In genomic region chr16:57755061-57755684, GRCh38 we compare ENCODE assay signal across 24 cellular contexts. TPM values are rescaled to one million over a fixed set of nuclear protein-coding genes. Genes with fewer than 3 reads are reported as not detected.
DNase-seq lines count a peak whose midpoint lies in the region; ATAC-seq and TF ChIP-seq lines count a peak whose summit lies in the region.
"Had no signal": no experiment of that assay in that cellular context is flagged by ENCODE, and none has a peak within 500 bp of the region (broad histone marks: within the 10 kb centered on the region; RNA-seq: fewer than 3 reads in every experiment).

No MANE protein-coding gene starts in this region.

- H3K4me1 ChIP-seq in DND-41 (ENCODE audit: insufficient read depth, low read length) (no peaks in the 10 kb centered on the region), H9 (ENCODE audit: insufficient read depth, low read length) (no peaks in the 10 kb centered on the region; the same call in 1 of the 2 replicates), Karpas-422 (ENCODE audit: low read length) (no peaks in the 10 kb centered on the region)

- no peak overlapping the region for H4K91ac ChIP-seq in H9 (ENCODE audit: insufficient read length, low read depth, low read length)

- H3K9me3 Mint-ChIP-seq in H9: no peaks in the 10 kb centered on the region
- no peaks in the 10 kb centered on the region for H3K9me3 Mint-ChIP-seq in nephron progenitor cell
- no peaks in the 10 kb centered on the region for H3K9me3 Mint-ChIP-seq in activated CD4-positive, alpha-beta memory T cell treated with anti-CD3 and anti-CD28 coated beads, Interleukin-2, amount 10 ng/mL, durations not matched to agents 7 days and 5 days
- H3K9me3 Mint-ChIP-seq: activated naive CD8-positive, alpha-beta T cell treated with anti-CD3 and anti-CD28 coated beads for 36 hours; naive thymus-derived CD8-positive, alpha-beta T cell; stimulated activated naive CD8-positive, alpha-beta T cell treated with anti-CD3 and anti-CD28 coated beads, Interleukin-15, amount 100 ng/mL, for 72 hours; WTC11 had no signal

- no peak overlapping the region for H2BK20ac ChIP-seq in H9 (ENCODE audit: low read depth, low read length, poor library complexity, severe bottlenecking)

- no peak overlapping the region for H3K18ac ChIP-seq in H9 (ENCODE audit: insufficient read length, low read depth, low read length)

- CTCF ChIA-PET in activated CD4-positive, alpha-beta memory T cell treated with anti-CD3 and anti-CD28 coated beads, Interleukin-2, amount 10 ng/mL, durations not matched to agents 7 days and 5 days (lab: Charles Lee): interaction anchor here (1.7 kb wide), 1 partner anchor 179 kb away, joined by 4 read pairs; no protein-coding TSS in a partner anchor

- no peak overlapping the region for H4K5ac ChIP-seq in H9 (ENCODE audit: insufficient read length, low read depth, low read length)

- H2AFZ ChIP-seq in DND-41 (ENCODE audit: low read depth, low read length) (no peak overlapping the region), H9 (ENCODE audit: low read length) (no peak overlapping the region), Karpas-422 (ENCODE audit: low read length) (no peak overlapping the region)

- no peaks in the 10 kb centered on the region for H3K79me1 ChIP-seq in H9 (ENCODE audit: insufficient read depth, low read depth, low read length, poor library complexity, severe bottlenecking)

- H3K27ac ChIP-seq in DND-41 (ENCODE audit: low read length) (no peak overlapping the region), H9 (ENCODE audit: insufficient read length, low read depth, low read length) (no peak overlapping the region), Karpas-422 (ENCODE audit: low read length) (no peak overlapping the region)
- H3K27ac ChIP-seq: epithelial cell of prostate, ovary had no signal

- peaks cover 10% of the 10 kb centered on the region; the same call in 1 of the 2 replicates for H4K20me1 ChIP-seq in DND-41 (ENCODE audit: insufficient read depth, low read length)
- no peaks in the 10 kb centered on the region for H4K20me1 ChIP-seq in H9 (ENCODE audit: control insufficient read depth, insufficient read depth, insufficient read length)
- H4K20me1 ChIP-seq in Karpas-422 (ENCODE audit: insufficient read depth, low read depth, low read length): no peaks in the 10 kb centered on the region

- H2BK5ac ChIP-seq in H9 (ENCODE audit: insufficient read length, low read length): no peak overlapping the region

- H3K4me3 Mint-ChIP-seq in H9: no peak overlapping the region
- no peak overlapping the region for H3K4me3 Mint-ChIP-seq in nephron progenitor cell
- no peak overlapping the region for H3K4me3 Mint-ChIP-seq in activated CD4-positive, alpha-beta memory T cell treated with anti-CD3 and anti-CD28 coated beads, Interleukin-2, amount 10 ng/mL, durations not matched to agents 7 days and 5 days
- H3K4me3 Mint-ChIP-seq: activated naive CD8-positive, alpha-beta T cell treated with anti-CD3 and anti-CD28 coated beads for 36 hours; naive thymus-derived CD8-positive, alpha-beta T cell; stimulated activated naive CD8-positive, alpha-beta T cell treated with anti-CD3 and anti-CD28 coated beads, Interleukin-15, amount 100 ng/mL, for 72 hours; WTC11 had no signal

- H3K4me1 Mint-ChIP-seq in H9 (peaks cover 5 to 8% of the 10 kb centered on the region in 2 experiments), nephron progenitor cell (peaks cover 20% of the 10 kb centered on the region)
- no peaks in the 10 kb centered on the region for H3K4me1 Mint-ChIP-seq in activated CD4-positive, alpha-beta memory T cell treated with anti-CD3 and anti-CD28 coated beads, Interleukin-2, amount 10 ng/mL, durations not matched to agents 7 days and 5 days
- H3K4me1 Mint-ChIP-seq: activated naive CD8-positive, alpha-beta T cell treated with anti-CD3 and anti-CD28 coated beads for 36 hours had no signal

- WGBS in H9 (ENCODE audit: extremely low coverage, insufficient read length, low lambda C conversion rate): no CpG with 5 or more reads among the region's 24 CpGs

- H3K56ac ChIP-seq in H9 (ENCODE audit: insufficient read length, low read depth, low read length): no peak overlapping the region

- DNase-seq in DND-41 (no peak), H9 (no peak), cardiac fibroblast (ENCODE audit: low read depth in 2 of 2) (no peak), nephron progenitor cell (no peak), Karpas-422 (no peak), NCI-H1092 treated with DMSO at 0.1 percent for 48 hours (lab: John Stamatoyannopoulos, UW) (no peak), NCI-H69 (lab: John Stamatoyannopoulos, UW) (no peak)
- DNase-seq in activated CD4-positive, alpha-beta memory T cell treated with anti-CD3 and anti-CD28 coated beads, Interleukin-2, amount 10 ng/mL, durations not matched to agents 7 days and 5 days: no peak
- DNase-seq: activated CD4-positive, alpha-beta T cell treated with anti-CD3 and anti-CD28 coated beads, Interleukin-2, amount 50 U/mL, for 1 hour; activated naive CD8-positive, alpha-beta T cell treated with anti-CD3 and anti-CD28 coated beads for 36 hours; Kasumi-1; midbrain; NCI-H187; NCI-H526; stimulated activated CD4-positive, alpha-beta T cell treated with anti-CD3 and anti-CD28 coated beads, Interleukin-15, amount 100 ng/mL, for 24 hours; stimulated activated naive CD8-positive, alpha-beta T cell treated with anti-CD3 and anti-CD28 coated beads, Interleukin-15, amount 100 ng/mL, for 72 hours; T1000 had no signal

- H2BK12ac ChIP-seq in H9 (ENCODE audit: insufficient read length, low read depth, low read length): no peak overlapping the region

- H3K23ac ChIP-seq in H9 (ENCODE audit: insufficient read length, low read depth, low read length): no peak overlapping the region

- no peak overlapping the region for H2AK5ac ChIP-seq in H9 (ENCODE audit: insufficient read length, low read length)

- H3K4me2 ChIP-seq in DND-41 (ENCODE audit: insufficient read depth, low read length) (no peak overlapping the region), H9 (ENCODE audit: insufficient read depth, insufficient read length, low read length) (no peak overlapping the region), Karpas-422 (ENCODE audit: low read depth, low read length, poor library complexity, severe bottlenecking) (no peak overlapping the region)

- H3K4ac ChIP-seq in H9 (ENCODE audit: low read depth, low read length): no peak overlapping the region

- H3T11ph ChIP-seq in H9 (ENCODE audit: low read length): no peak overlapping the region

- H3K4me3 ChIP-seq in DND-41 (ENCODE audit: low read depth in 1 of 2, low read length in 2 of 2) (no peak overlapping the region), cardiac fibroblast (replicated peaks in 1 of 2; ENCODE audit: low read depth in 2 of 2, low read length in 2 of 2) (no peak overlapping the region), Karpas-422 (ENCODE audit: low read length) (no peak overlapping the region)
- H3K4me3 ChIP-seq: ovary, tibial nerve had no signal

- H3K79me2 ChIP-seq in DND-41 (ENCODE audit: insufficient read depth, low read length) (no peaks in the 10 kb centered on the region), H9 (ENCODE audit: insufficient read depth, low read length) (no peaks in the 10 kb centered on the region), Karpas-422 (ENCODE audit: low read length) (no peaks in the 10 kb centered on the region)

- peak; percentile 15 for TF ChIP-seq CTCF in DND-41 (IDR thresholded peaks at IDR 0.05; ENCODE audit: borderline replicate concordance, extremely low read depth, low read length, poor library complexity, severe bottlenecking)
- TF ChIP-seq CTCF in H9 (conservative IDR thresholded peaks at IDR 0.05): peak; percentile 31; the same call in 2 of the 3 replicates
- peak; percentile 6 for TF ChIP-seq CTCF in cardiac fibroblast (IDR thresholded peaks at IDR 0.05; ENCODE audit: low read depth, low read length)
- no peak for TF ChIP-seq CTCF in nephron progenitor cell (IDR thresholded peaks at IDR 0.05)

- no peaks in the 10 kb centered on the region for H3K9me2 ChIP-seq in Karpas-422 (replicated peaks; ENCODE audit: insufficient read depth, low read length)

- H3K27me3 ChIP-seq in DND-41 (ENCODE audit: insufficient read depth, low read length, poor library complexity) (no peaks in the 10 kb centered on the region), H9 (ENCODE audit: insufficient read depth, low read length) (no peaks in the 10 kb centered on the region), Karpas-422 (ENCODE audit: low read length) (no peaks in the 10 kb centered on the region)
- H3K27me3 ChIP-seq: ovary, tibial nerve had no signal

- no peak overlapping the region for H2BK15ac ChIP-seq in H9 (ENCODE audit: low read depth, low read length)

- H3K36me3 Mint-ChIP-seq in H9 (ENCODE audit: insufficient read depth in 1 of 3, low read depth in 3 of 3): peaks cover 4 to 33% (median 25%) of the 10 kb centered on the region in 3 experiments; a peak in 6 of 7 replicates
- H3K36me3 Mint-ChIP-seq in nephron progenitor cell (ENCODE audit: low read depth): peaks cover 14% of the 10 kb centered on the region
- H3K36me3 Mint-ChIP-seq in activated CD4-positive, alpha-beta memory T cell treated with anti-CD3 and anti-CD28 coated beads, Interleukin-2, amount 10 ng/mL, durations not matched to agents 7 days and 5 days (ENCODE audit: low read depth): no peaks in the 10 kb centered on the region

- H3K36me3 ChIP-seq in DND-41 (ENCODE audit: insufficient read depth, low read length): peaks cover 71% of the 10 kb centered on the region
- H3K36me3 ChIP-seq in Karpas-422 (ENCODE audit: insufficient read depth, low read length): no peaks in the 10 kb centered on the region
- H3K36me3 ChIP-seq: ovary had no signal

- no peak overlapping the region for H4K8ac ChIP-seq in H9 (replicated peaks; ENCODE audit: insufficient read length, low read depth, low read length)

- peak overlapping the region in 1 of 3 experiments; percentile 20; a peak in 1 of 7 replicates for H3K27ac Mint-ChIP-seq in H9
- H3K27ac Mint-ChIP-seq in nephron progenitor cell: peak overlapping the region; percentile 42
- H3K27ac Mint-ChIP-seq in activated CD4-positive, alpha-beta memory T cell treated with anti-CD3 and anti-CD28 coated beads, Interleukin-2, amount 10 ng/mL, durations not matched to agents 7 days and 5 days: no peak overlapping the region
- H3K27ac Mint-ChIP-seq: activated naive CD8-positive, alpha-beta T cell treated with anti-CD3 and anti-CD28 coated beads for 36 hours; WTC11 had no signal

- H3K23me2 ChIP-seq in H9 (ENCODE audit: insufficient read length, low read depth, low read length, poor library complexity, severe bottlenecking): no peaks in the 10 kb centered on the region

- H3K14ac ChIP-seq in H9 (ENCODE audit: insufficient read depth, low read length): no peak overlapping the region

- H3K27me3 Mint-ChIP-seq in H9 (ENCODE audit: low read depth): no peaks in the 10 kb centered on the region
- no peaks in the 10 kb centered on the region for H3K27me3 Mint-ChIP-seq in nephron progenitor cell (ENCODE audit: low read depth, poor library complexity)
- H3K27me3 Mint-ChIP-seq in activated CD4-positive, alpha-beta memory T cell treated with anti-CD3 and anti-CD28 coated beads, Interleukin-2, amount 10 ng/mL, durations not matched to agents 7 days and 5 days: no peaks in the 10 kb centered on the region
- H3K27me3 Mint-ChIP-seq: activated naive CD8-positive, alpha-beta T cell treated with anti-CD3 and anti-CD28 coated beads for 36 hours; naive thymus-derived CD8-positive, alpha-beta T cell; stimulated activated naive CD8-positive, alpha-beta T cell treated with anti-CD3 and anti-CD28 coated beads, Interleukin-15, amount 100 ng/mL, for 72 hours had no signal

- no peak overlapping the region for H2BK120ac ChIP-seq in H9 (ENCODE audit: low read depth, low read length, poor library complexity, severe bottlenecking)

- POLR2A ChIA-PET in activated CD4-positive, alpha-beta memory T cell treated with anti-CD3 and anti-CD28 coated beads, Interleukin-2, amount 10 ng/mL, durations not matched to agents 7 days and 5 days (lab: Charles Lee): no interaction called here

- no peak for ATAC-seq in DND-41 (ENCODE audit: insufficient read depth, low read depth)
- ATAC-seq: left lobe of liver; naive thymus-derived CD8-positive, alpha-beta T cell; sciatic nerve; stimulated activated naive CD8-positive, alpha-beta T cell treated with anti-CD3 and anti-CD28 coated beads, Interleukin-15, amount 100 ng/mL, for 72 hours; WTC11 had no signal

- no peaks in the 10 kb centered on the region for H3K9me3 ChIP-seq in DND-41 (ENCODE audit: insufficient read depth, low read length, severe bottlenecking)
- H3K9me3 ChIP-seq in H9 (ENCODE audit: control insufficient read depth, low read depth, low read length): no peaks in the 10 kb centered on the region
- no peaks in the 10 kb centered on the region for H3K9me3 ChIP-seq in Karpas-422 (ENCODE audit: low read length)
- H3K9me3 ChIP-seq: ovary, tibial nerve had no signal

- no peak overlapping the region for H3K9ac ChIP-seq in DND-41 (ENCODE audit: low read depth, low read length)
- no peak overlapping the region for H3K9ac ChIP-seq in H9 (ENCODE audit: extremely low read depth, insufficient read length, low read length)
- no peak overlapping the region for H3K9ac ChIP-seq in Karpas-422 (ENCODE audit: low read length)

RNA-seq across cellular contexts. Expression of gene KATNB1, which starts 19.6 kb away (rescaled TPM):
- total RNA-seq in H9 (2021): 25.7 and 29.9 TPM in 2 replicates
- 17.4 and 40.0 TPM in 2 replicates for total RNA-seq in Karpas-422 (2014; rRNA removed; shearing (Covaris generic); ENCODE audit: low replicate concordance)
- 10 to 100 TPM; 33.3 to 33.4 TPM for total RNA-seq in activated CD4-positive, alpha-beta memory T cell treated with anti-CD3 and anti-CD28 coated beads, Interleukin-2, amount 10 ng/mL, durations not matched to agents 7 days and 5 days

RNA-seq across cellular contexts. Expression of gene KIFC3, which starts 47.1 kb away (rescaled TPM):
- total RNA-seq in H9 (2021): 3.5 and 5.0 TPM in 2 replicates
- total RNA-seq in Karpas-422 (2014; rRNA removed; shearing (Covaris generic); ENCODE audit: low replicate concordance): not detected in 2 replicates
- not detected for total RNA-seq in activated CD4-positive, alpha-beta memory T cell treated with anti-CD3 and anti-CD28 coated beads, Interleukin-2, amount 10 ng/mL, durations not matched to agents 7 days and 5 days
